Comparison of ENCODE assay signal across 1 cellular context in genomic region chr6:53628354-53629119, GRCh38.
TF ChIP-seq lines count a peak whose summit lies in the region.

No MANE protein-coding gene starts in this region.

TF ChIP-seq in A549, 52 proteins besides CTCF, POLR2A, EP300 and RAD21 (continued from another document):
- TF ChIP-seq, protein P1, sequence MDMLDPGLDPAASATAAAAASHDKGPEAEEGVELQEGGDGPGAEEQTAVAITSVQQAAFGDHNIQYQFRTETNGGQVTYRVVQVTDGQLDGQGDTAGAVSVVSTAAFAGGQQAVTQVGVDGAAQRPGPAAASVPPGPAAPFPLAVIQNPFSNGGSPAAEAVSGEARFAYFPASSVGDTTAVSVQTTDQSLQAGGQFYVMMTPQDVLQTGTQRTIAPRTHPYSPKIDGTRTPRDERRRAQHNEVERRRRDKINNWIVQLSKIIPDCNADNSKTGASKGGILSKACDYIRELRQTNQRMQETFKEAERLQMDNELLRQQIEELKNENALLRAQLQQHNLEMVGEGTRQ (IDR thresholded peaks at IDR 0.05): no peak
- TF ChIP-seq CBX8 (IDR thresholded peaks at IDR 0.05) (no peak), NR3C1 (IDR thresholded peaks at IDR 0.05) (no peak), HDAC2 (IDR thresholded peaks at IDR 0.05) (no peak), JUN (IDR thresholded peaks at IDR 0.05) (no peak)
- TF ChIP-seq, protein P2, sequence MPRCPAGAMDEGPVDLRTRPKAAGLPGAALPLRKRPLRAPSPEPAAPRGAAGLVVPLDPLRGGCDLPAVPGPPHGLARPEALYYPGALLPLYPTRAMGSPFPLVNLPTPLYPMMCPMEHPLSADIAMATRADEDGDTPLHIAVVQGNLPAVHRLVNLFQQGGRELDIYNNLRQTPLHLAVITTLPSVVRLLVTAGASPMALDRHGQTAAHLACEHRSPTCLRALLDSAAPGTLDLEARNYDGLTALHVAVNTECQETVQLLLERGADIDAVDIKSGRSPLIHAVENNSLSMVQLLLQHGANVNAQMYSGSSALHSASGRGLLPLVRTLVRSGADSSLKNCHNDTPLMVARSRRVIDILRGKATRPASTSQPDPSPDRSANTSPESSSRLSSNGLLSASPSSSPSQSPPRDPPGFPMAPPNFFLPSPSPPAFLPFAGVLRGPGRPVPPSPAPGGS (IDR thresholded peaks at IDR 0.05): no peak
